Comparison of ENCODE assay signal across 13 cellular contexts in the genomic region with DNA sequence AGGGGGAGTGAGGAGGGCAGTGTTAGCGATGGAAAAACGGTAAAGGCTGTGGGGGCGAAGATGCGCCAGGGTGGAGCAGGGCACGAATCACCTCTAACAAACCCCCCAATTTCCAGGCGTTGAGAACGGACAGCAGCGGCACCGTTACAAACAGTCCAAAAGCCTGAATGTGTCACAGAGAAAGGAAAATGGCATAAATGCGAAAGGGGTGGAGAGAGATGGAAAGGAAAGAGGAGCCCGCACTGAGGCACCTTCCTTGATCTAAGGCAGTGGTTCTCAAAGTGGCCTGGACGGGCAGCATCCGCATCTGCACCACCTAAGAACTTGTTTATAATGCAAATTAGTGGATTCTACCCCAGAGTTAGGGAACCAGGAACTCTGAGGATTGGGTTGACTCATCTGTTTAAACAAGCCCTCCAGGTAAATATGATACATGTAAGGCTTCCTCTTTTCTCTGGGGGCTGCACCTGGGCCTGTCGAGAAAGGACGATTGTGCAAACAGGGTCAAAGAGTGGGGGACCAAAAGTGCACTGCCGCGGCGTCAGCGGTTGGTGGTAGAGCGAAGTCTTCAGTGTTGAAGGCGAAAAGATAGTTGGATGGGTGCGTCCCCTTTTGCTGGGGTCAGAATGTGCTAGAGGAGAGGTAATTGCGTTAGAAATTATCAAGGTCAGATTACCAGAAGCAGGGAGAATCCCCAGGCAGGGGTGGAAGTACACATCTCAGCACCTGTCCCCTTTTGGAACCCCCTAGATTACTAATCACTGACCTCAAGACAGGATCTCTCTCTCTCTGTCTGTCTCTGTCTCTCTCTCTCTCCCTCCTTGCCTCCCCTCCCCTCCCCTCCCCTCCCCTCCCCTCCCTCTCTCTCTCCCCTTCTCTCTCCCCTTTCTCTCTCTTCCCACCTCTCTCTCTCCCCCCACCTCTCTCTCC. TPM values are rescaled to one million over a fixed set of nuclear protein-coding genes. Genes with fewer than 3 reads are reported as not detected.
DNase-seq lines count a peak whose midpoint lies in the region; ATAC-seq and TF ChIP-seq lines count a peak whose summit lies in the region.
"Had no signal": no experiment of that assay in that cellular context is flagged by ENCODE, and none has a peak within 500 bp of the region (broad histone marks: within the 10 kb centered on the region; RNA-seq: fewer than 3 reads in every experiment).

No MANE protein-coding gene starts in this region.

- no peak overlapping the region for H3K27ac Mint-ChIP-seq in nephron progenitor cell
- no peak overlapping the region for H3K27ac Mint-ChIP-seq in activated naive CD4-positive, alpha-beta T cell treated with anti-CD3 and anti-CD28 coated beads, Interleukin-2, amount 10 ng/mL, durations not matched to agents 7 days and 5 days
- H3K27ac Mint-ChIP-seq: CD4-positive, CD25-positive, alpha-beta regulatory T cell; stimulated activated effector memory CD8-positive, alpha-beta T cell treated with anti-CD3 and anti-CD28 coated beads, Interleukin-12 subunit alpha, Interleukin-12 subunit beta, amount 100 ng/mL, for 72 hours had no signal

- no peak for ATAC-seq in HG03159 (IDR thresholded peaks at IDR 0.05; ENCODE audit: unreplicated experiment)

- no peaks in the 10 kb centered on the region for H3K9me3 Mint-ChIP-seq in nephron progenitor cell
- no peaks in the 10 kb centered on the region for H3K9me3 Mint-ChIP-seq in activated naive CD4-positive, alpha-beta T cell treated with anti-CD3 and anti-CD28 coated beads, Interleukin-2, amount 10 ng/mL, durations not matched to agents 7 days and 5 days
- H3K9me3 Mint-ChIP-seq: stimulated activated effector memory CD8-positive, alpha-beta T cell treated with anti-CD3 and anti-CD28 coated beads, Interleukin-12 subunit alpha, Interleukin-12 subunit beta, amount 100 ng/mL, for 72 hours had no signal

- peak; percentile 3 for DNase-seq in Daoy (ENCODE audit: low read depth)
- peak; percentile 53 for DNase-seq in NCI-H2107 (lab: John Stamatoyannopoulos, UW)
- DNase-seq in ecto neural progenitor cell (ENCODE audit: low spot score), result peak; percentile 56
- peak; percentile 11 for DNase-seq in nephron progenitor cell
- DNase-seq in activated naive CD4-positive, alpha-beta T cell treated with anti-CD3 and anti-CD28 coated beads, Interleukin-2, amount 10 ng/mL, durations not matched to agents 7 days and 5 days, result no peak
- no peak for DNase-seq in DMS 273 treated with DMSO at 0.1 percent for 48 hours (lab: John Stamatoyannopoulos, UW)
- DNase-seq in GM19240 (ENCODE audit: insufficient read length, low spot score), result no peak
- DNase-seq: activated CD8-positive, alpha-beta memory T cell treated with anti-CD3 and anti-CD28 coated beads, Interleukin-2, amount 50 U/mL, for 48 hours; CD4-positive, CD25-positive, alpha-beta regulatory T cell; NCI-H446 had no signal

- no peaks in the 10 kb centered on the region for H3K36me3 Mint-ChIP-seq in nephron progenitor cell (ENCODE audit: low read depth)
- peaks cover 3% of the 10 kb centered on the region for H3K36me3 Mint-ChIP-seq in activated naive CD4-positive, alpha-beta T cell treated with anti-CD3 and anti-CD28 coated beads, Interleukin-2, amount 10 ng/mL, durations not matched to agents 7 days and 5 days
- H3K36me3 Mint-ChIP-seq: CD4-positive, CD25-positive, alpha-beta regulatory T cell; stimulated activated effector memory CD8-positive, alpha-beta T cell treated with anti-CD3 and anti-CD28 coated beads, Interleukin-12 subunit alpha, Interleukin-12 subunit beta, amount 100 ng/mL, for 72 hours had no signal

- peaks cover 23% of the 10 kb centered on the region for H3K4me1 Mint-ChIP-seq in nephron progenitor cell
- H3K4me1 Mint-ChIP-seq in activated naive CD4-positive, alpha-beta T cell treated with anti-CD3 and anti-CD28 coated beads, Interleukin-2, amount 10 ng/mL, durations not matched to agents 7 days and 5 days, result no peaks in the 10 kb centered on the region
- H3K4me1 Mint-ChIP-seq: stimulated activated effector memory CD8-positive, alpha-beta T cell treated with anti-CD3 and anti-CD28 coated beads, Interleukin-12 subunit alpha, Interleukin-12 subunit beta, amount 100 ng/mL, for 72 hours had no signal

- CTCF ChIA-PET in activated naive CD4-positive, alpha-beta T cell treated with anti-CD3 and anti-CD28 coated beads, Interleukin-2, amount 10 ng/mL, durations not matched to agents 7 days and 5 days (lab: Charles Lee), result no interaction called here

- peaks cover 27% of the 10 kb centered on the region for H3K27me3 Mint-ChIP-seq in nephron progenitor cell (ENCODE audit: low read depth, poor library complexity)
- H3K27me3 Mint-ChIP-seq in activated naive CD4-positive, alpha-beta T cell treated with anti-CD3 and anti-CD28 coated beads, Interleukin-2, amount 10 ng/mL, durations not matched to agents 7 days and 5 days, result peaks cover 34% of the 10 kb centered on the region

- no peak for TF ChIP-seq CTCF in nephron progenitor cell (IDR thresholded peaks at IDR 0.05)

- H3K4me3 Mint-ChIP-seq in nephron progenitor cell, result peak overlapping the region; percentile 87
- no peak overlapping the region for H3K4me3 Mint-ChIP-seq in activated naive CD4-positive, alpha-beta T cell treated with anti-CD3 and anti-CD28 coated beads, Interleukin-2, amount 10 ng/mL, durations not matched to agents 7 days and 5 days
- H3K4me3 Mint-ChIP-seq: stimulated activated effector memory CD8-positive, alpha-beta T cell treated with anti-CD3 and anti-CD28 coated beads, Interleukin-12 subunit alpha, Interleukin-12 subunit beta, amount 100 ng/mL, for 72 hours had no signal

RNA-seq across cellular contexts. Expression of a gene that starts 1.3 kb away (rescaled TPM):
- 1.1 and 3.7 TPM in 2 replicates for total RNA-seq in Daoy (2014; rRNA removed; shearing (Covaris generic))
- total RNA-seq: CD4-positive, CD25-positive, alpha-beta regulatory T cell; Right ventricle myocardium inferior had no signal

Comparison
In these comparisons a context has a peak if more than half of its experiments do, and no peak if none do; other contexts are left out.
1. DNase-seq: peak in Daoy (single experiment), NCI-H2107 (single experiment), ecto neural progenitor cell (single experiment) and nephron progenitor cell (single experiment); none in activated naive CD4-positive, alpha-beta T cell treated with anti-CD3 and anti-CD28 coated beads, Interleukin-2, amount 10 ng/mL, durations not matched to agents 7 days and 5 days (single experiment), DMS 273 treated with DMSO at 0.1 percent for 48 hours (single experiment) and GM19240 (single experiment).